8 cellular contexts compared by ENCODE assay signal in the genomic region with DNA sequence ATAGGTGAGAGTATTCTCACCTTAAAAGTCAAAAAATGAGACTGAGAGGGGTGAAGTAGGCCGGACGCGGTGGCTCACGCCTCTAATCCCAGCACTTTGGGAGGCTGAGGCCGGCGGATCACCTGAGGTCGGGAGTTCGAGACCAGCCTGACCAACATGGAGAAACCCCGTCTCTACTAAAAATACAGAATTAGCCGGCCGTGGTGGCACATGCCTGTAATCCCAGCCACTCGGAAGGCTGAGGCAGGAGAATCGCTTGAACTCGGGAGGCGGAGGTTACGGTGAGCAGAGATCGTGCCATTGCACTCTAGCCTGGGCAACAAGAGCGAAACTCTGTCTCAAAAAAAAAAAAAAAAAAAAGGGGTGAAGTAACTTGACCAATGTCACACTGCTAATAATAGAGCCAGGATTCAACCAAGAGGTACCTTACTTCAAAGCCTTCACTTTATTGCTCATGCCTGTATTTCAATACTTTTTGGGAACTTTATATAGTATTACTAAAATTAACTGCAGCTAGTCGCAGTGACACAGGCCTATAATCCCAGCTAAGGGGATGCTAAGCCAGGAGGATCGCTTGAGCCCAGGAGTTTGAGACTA. TPM values are rescaled to one million over a fixed set of nuclear protein-coding genes. Genes with fewer than 3 reads are reported as not detected.
DNase-seq lines count a peak whose midpoint lies in the region; ATAC-seq, FAIRE-seq and TF ChIP-seq lines count a peak whose summit lies in the region.
"Not testable (repeated sequence)": the region's sequence is repeated elsewhere in the genome, so short reads cannot be mapped to it uniquely, and the experiment has no call there.

No MANE protein-coding gene starts in this region.

- H2BK120ac ChIP-seq in mesendoderm (ENCODE audit: low read depth, low read length) = not testable (repeated sequence)

- no CpG with 5 or more reads among the region's 20 CpGs for WGBS in mesendoderm (ENCODE audit: extremely low coverage, insufficient coverage, low lambda C conversion rate)
- 17 to 32% (median 26%) methylated on average over 20 of the region's 20 CpGs for WGBS in psoas muscle, 3 donors
- WGBS in upper lobe of left lung, 2 donors = 69 to 73% methylated on average over 20 of the region's 20 CpGs

- not testable (repeated sequence) for H3K9me3 ChIP-seq in NT2/D1 (ENCODE audit: insufficient read depth, low read length); psoas muscle; upper lobe of left lung

- FAIRE-seq in bronchial epithelial cell (lab: Jason Lieb, UNC) = not testable (repeated sequence)

- not testable (repeated sequence) for ATAC-seq in activated CD8-positive, alpha-beta memory T cell treated with anti-CD3 and anti-CD28 coated beads, Interleukin-2, amount 10 ng/mL, durations not matched to agents 7 days and 5 days; foreskin keratinocyte; upper lobe of left lung (ENCODE audit: low FRiP score in 2 of 2)
- peak; percentile 28 to 55 (median 42) for ATAC-seq in psoas muscle

- H3K27ac Mint-ChIP-seq in activated CD8-positive, alpha-beta memory T cell treated with anti-CD3 and anti-CD28 coated beads, Interleukin-2, amount 10 ng/mL, durations not matched to agents 7 days and 5 days = peak overlapping the region; percentile 99

- peak overlapping the region; percentile 99 for H3K4me3 Mint-ChIP-seq in activated CD8-positive, alpha-beta memory T cell treated with anti-CD3 and anti-CD28 coated beads, Interleukin-2, amount 10 ng/mL, durations not matched to agents 7 days and 5 days

- intact Hi-C loops in psoas muscle (cut with DNase I) = loop anchor here in 1 of 2 donors (2.0 kb wide), 1 partner anchor 53 kb away; the partner anchor contains the start of gene G3BP2

- not testable (repeated sequence) for H3K4ac ChIP-seq in mesendoderm (ENCODE audit: low read depth, low read length)

- peak overlapping the region; percentile 77 for H3K56ac ChIP-seq in mesendoderm (ENCODE audit: low read length)

- not testable (repeated sequence) for H2AK5ac ChIP-seq in mesendoderm (ENCODE audit: low read length)

- H3K9ac ChIP-seq in NT2/D1 (ENCODE audit: insufficient read length, low read depth) (peak overlapping the region; percentile 96), mesendoderm (ENCODE audit: low read length) (peak overlapping the region; percentile 58)

- H3K9me3 Mint-ChIP-seq in activated CD8-positive, alpha-beta memory T cell treated with anti-CD3 and anti-CD28 coated beads, Interleukin-2, amount 10 ng/mL, durations not matched to agents 7 days and 5 days (ENCODE audit: low read depth) = not testable (repeated sequence)

- H3K4me1 Mint-ChIP-seq in activated CD8-positive, alpha-beta memory T cell treated with anti-CD3 and anti-CD28 coated beads, Interleukin-2, amount 10 ng/mL, durations not matched to agents 7 days and 5 days = peaks cover 50% of the 10 kb centered on the region

- H3K18ac ChIP-seq in mesendoderm (ENCODE audit: low read length) = not testable (repeated sequence)

- not testable (repeated sequence) for H3K27me3 Mint-ChIP-seq in activated CD8-positive, alpha-beta memory T cell treated with anti-CD3 and anti-CD28 coated beads, Interleukin-2, amount 10 ng/mL, durations not matched to agents 7 days and 5 days

- TF ChIP-seq CTCF in GM06990 (IDR thresholded peaks at IDR 0.05; ENCODE audit: insufficient read depth, low read length, poor library complexity, severe bottlenecking); bronchial epithelial cell (IDR thresholded peaks at IDR 0.05; ENCODE audit: insufficient read depth, low read length, severe bottlenecking); foreskin keratinocyte (conservative IDR thresholded peaks at IDR 0.05); psoas muscle (IDR thresholded peaks at IDR 0.05); upper lobe of left lung (IDR thresholded peaks at IDR 0.05): not testable (repeated sequence)

- H3K4me1 ChIP-seq in NT2/D1 (ENCODE audit: insufficient read depth, insufficient read length); mesendoderm (ENCODE audit: control insufficient read depth, low read depth, low read length): not testable (repeated sequence)
- H3K4me1 ChIP-seq in foreskin keratinocyte (peaks cover 16% of the 10 kb centered on the region), psoas muscle (peaks cover 49% of the 10 kb centered on the region), upper lobe of left lung (peaks cover 19 to 57% (median 30%) of the 10 kb centered on the region in 4 donors)

- not testable (repeated sequence) for H4K5ac ChIP-seq in mesendoderm (ENCODE audit: low read length)

- H3K79me1 ChIP-seq in mesendoderm (ENCODE audit: low read length) = not testable (repeated sequence)

- peaks cover 21% of the 10 kb centered on the region for H3K36me3 Mint-ChIP-seq in activated CD8-positive, alpha-beta memory T cell treated with anti-CD3 and anti-CD28 coated beads, Interleukin-2, amount 10 ng/mL, durations not matched to agents 7 days and 5 days

- H3K27ac ChIP-seq in foreskin keratinocyte (peak overlapping the region; percentile 84), psoas muscle (peak overlapping the region; percentile 99), upper lobe of left lung (peak overlapping the region in 2 of 4 donors; percentile 97 to 99)
- not testable (repeated sequence) for H3K27ac ChIP-seq in mesendoderm (ENCODE audit: low read depth, low read length)

- not testable (repeated sequence) for H3K36me3 ChIP-seq in GM06990 (ENCODE audit: control insufficient read depth, insufficient read depth, low read length); bronchial epithelial cell (ENCODE audit: control insufficient read depth, insufficient read depth, low read length); mesendoderm (ENCODE audit: control insufficient read depth, insufficient read depth, low read length); psoas muscle (ENCODE audit: insufficient read depth in 1 of 2, low read depth in 1 of 2); upper lobe of left lung
- H3K36me3 ChIP-seq in NT2/D1 (ENCODE audit: insufficient read depth, insufficient read length, low read length) = peaks cover 19% of the 10 kb centered on the region

- DNase-seq in GM06990 (ENCODE audit: extremely low read depth, insufficient read length); NT2/D1 (ENCODE audit: low read depth, low spot score); activated CD8-positive, alpha-beta memory T cell treated with anti-CD3 and anti-CD28 coated beads, Interleukin-2, amount 10 ng/mL, durations not matched to agents 7 days and 5 days; bronchial epithelial cell (ENCODE audit: low read depth); foreskin keratinocyte; mesendoderm; upper lobe of left lung: not testable (repeated sequence)
- DNase-seq in psoas muscle = peak in 1 of 2 donors; percentile 71

- not testable (repeated sequence) for TF ChIP-seq EP300 in upper lobe of left lung (IDR thresholded peaks at IDR 0.05)

- H3K27me3 ChIP-seq in GM06990 (replicated peaks; ENCODE audit: control insufficient read depth, insufficient read depth, low read length); NT2/D1 (ENCODE audit: insufficient read depth, insufficient read length); bronchial epithelial cell (ENCODE audit: control insufficient read depth, insufficient read depth, low read length); foreskin keratinocyte; mesendoderm (ENCODE audit: insufficient read depth, low read length, poor library complexity); psoas muscle (ENCODE audit: insufficient read depth in 3 of 3, low read length in 2 of 3); upper lobe of left lung: not testable (repeated sequence)

- H3K4me2 ChIP-seq in mesendoderm (ENCODE audit: low read length) = peak overlapping the region; percentile 39

- not testable (repeated sequence) for H3K23ac ChIP-seq in mesendoderm (ENCODE audit: low read length)

- not testable (repeated sequence) for H2BK5ac ChIP-seq in mesendoderm (ENCODE audit: low read length)

- not testable (repeated sequence) for H2BK15ac ChIP-seq in mesendoderm (replicated peaks; ENCODE audit: low read depth)

- not testable (repeated sequence) for TF ChIP-seq POLR2A in upper lobe of left lung (IDR thresholded peaks at IDR 0.05)

- peaks cover 41% of the 10 kb centered on the region for H3K79me2 ChIP-seq in mesendoderm (ENCODE audit: control insufficient read depth, insufficient read depth, low read length)

- CTCF ChIA-PET in activated CD8-positive, alpha-beta memory T cell treated with anti-CD3 and anti-CD28 coated beads, Interleukin-2, amount 10 ng/mL, durations not matched to agents 7 days and 5 days (lab: Charles Lee) = interaction anchor here (1.2 to 3.0 kb wide), 3 partner anchors 10 to 212 kb away, joined by 3 to 18 read pairs (median 5); partner anchors contain the start of gene G3BP2

- not testable (repeated sequence) for H4K8ac ChIP-seq in mesendoderm (ENCODE audit: low read depth, low read length)

- H3K4me3 ChIP-seq in GM06990 (replicated peaks; ENCODE audit: low read depth, low read length) (peak overlapping the region; percentile 98), NT2/D1 (ENCODE audit: insufficient read length, low read depth) (peak overlapping the region; percentile 87), bronchial epithelial cell (ENCODE audit: low read depth, low read length) (peak overlapping the region; percentile 98), psoas muscle (peak overlapping the region; percentile 92), upper lobe of left lung (peak overlapping the region in 3 of 4 donors; percentile 79 to 98 (median 93))
- not testable (repeated sequence) for H3K4me3 ChIP-seq in mesendoderm (ENCODE audit: low read length)

RNA-seq across cellular contexts. Expression of gene USO1, which starts 1.7 kb away (rescaled TPM):
- 10 to 100 TPM; 30.1 to 43.1 TPM for total RNA-seq in activated CD8-positive, alpha-beta memory T cell treated with anti-CD3 and anti-CD28 coated beads, Interleukin-2, amount 10 ng/mL, durations not matched to agents 7 days and 5 days
- total RNA-seq in bronchial epithelial cell (74.6 and 89.5 TPM in 2 replicates), foreskin keratinocyte (61.8 and 65.4 TPM in 2 replicates), psoas muscle (100 to 1,000 TPM; 175 to 210 (median 180) TPM), upper lobe of left lung (100 to 1,000 TPM in 1 of 6 donors, 10 to 100 TPM in 5; 23.7 to 111 (median 54.3) TPM)
- polyA plus RNA-seq in foreskin keratinocyte (17.8 and 20.6 TPM in 2 replicates), psoas muscle (100 to 1,000 TPM in 2 of 3 donors, 10 to 100 TPM in 1; 49.5 to 224 (median 136) TPM)
- polyA plus RNA-seq in mesendoderm (2013, experiment 1 of 2) = 72.2 TPM
- 73.5 TPM for polyA plus RNA-seq in mesendoderm (2013, experiment 2 of 2)

RNA-seq across cellular contexts. Expression of gene G3BP2, which starts 52.8 kb away (rescaled TPM):
- 100 to 1,000 TPM; 148 to 230 TPM for total RNA-seq in activated CD8-positive, alpha-beta memory T cell treated with anti-CD3 and anti-CD28 coated beads, Interleukin-2, amount 10 ng/mL, durations not matched to agents 7 days and 5 days
- total RNA-seq in bronchial epithelial cell (190 and 204 TPM in 2 replicates), foreskin keratinocyte (136 and 138 TPM in 2 replicates), psoas muscle (100 to 1,000 TPM; 126 to 219 (median 156) TPM), upper lobe of left lung (100 to 1,000 TPM in 3 of 6 donors, 10 to 100 TPM in 3; 42.8 to 121 (median 97.1) TPM)
- polyA plus RNA-seq in foreskin keratinocyte (29.9 and 36.2 TPM in 2 replicates), psoas muscle (100 to 1,000 TPM in 1 of 3 donors, 10 to 100 TPM in 2; 34.8 to 145 (median 39.5) TPM)
- polyA plus RNA-seq in mesendoderm (2013, experiment 1 of 2) = 150 TPM
- polyA plus RNA-seq in mesendoderm (2013, experiment 2 of 2) = 151 TPM
